Comparison of ENCODE assay signal across 11 cellular contexts in genomic region chr6:22147469-22147815, GRCh38.
A peak's percentile ranks its signal among the peaks of the same experiment; 100 is the strongest.
DNase-seq lines count a peak whose midpoint lies in the region; TF ChIP-seq lines count a peak whose summit lies in the region.
"Had no signal": no experiment of that assay in that cellular context is flagged by ENCODE, and none has a peak within 500 bp of the region (broad histone marks: within the 10 kb centered on the region; RNA-seq: fewer than 3 reads in every experiment).

No MANE protein-coding gene starts in this region.

- H3K4me3 ChIP-seq in rectal smooth muscle tissue (ENCODE audit: low read length) (peak overlapping the region; percentile 9), HAP-1 (no peak overlapping the region)
- H3K4me3 ChIP-seq: right lobe of liver had no signal

- TF ChIP-seq CTCF in endothelial cell (IDR thresholded peaks at IDR 0.05; ENCODE audit: unreplicated experiment), result no peak

- DNase-seq in NCI-H146 (lab: John Stamatoyannopoulos, UW) (peak; percentile 10), NCI-H146 treated with DMSO at 0.1 percent for 48 hours (lab: John Stamatoyannopoulos, UW; ENCODE audit: unreplicated experiment) (no peak), epithelial cell of prostate (ENCODE audit: low read depth, low spot score) (no peak), endothelial cell (ENCODE audit: low spot score) (no peak), NOMO-1 (lab: John Stamatoyannopoulos, UW; ENCODE audit: unreplicated experiment in 2 of 2) (no peak), HAP-1 (ENCODE audit: low spot score in 2 of 2) (no peak)
- DNase-seq: cortex of kidney, right lobe of liver had no signal

- H3K27me3 ChIP-seq in rectal smooth muscle tissue (ENCODE audit: control insufficient read depth, insufficient read depth, low read length) (no peaks in the 10 kb centered on the region), HAP-1 (ENCODE audit: low read depth) (no peaks in the 10 kb centered on the region)
- H3K27me3 ChIP-seq: right lobe of liver had no signal

- peak overlapping the region; percentile 100 for H3K27ac ChIP-seq in KOPT-K1 (ENCODE audit: low read depth, low read length, poor library complexity, severe bottlenecking)
- peak overlapping the region; percentile 11 for H3K27ac ChIP-seq in epithelial cell of prostate
- no peak overlapping the region for H3K27ac ChIP-seq in rectal smooth muscle tissue (ENCODE audit: low read depth, low read length)
- H3K27ac ChIP-seq: 22Rv1, right lobe of liver had no signal

- no peaks in the 10 kb centered on the region for H3K9me3 ChIP-seq in KOPT-K1 (ENCODE audit: insufficient read depth, low read length, poor library complexity, severe bottlenecking)
- H3K9me3 ChIP-seq in HAP-1, result no peaks in the 10 kb centered on the region
- H3K9me3 ChIP-seq: right lobe of liver had no signal

- H3K27me3 Mint-ChIP-seq in endothelial cell (ENCODE audit: unreplicated experiment), result peaks cover 6% of the 10 kb centered on the region

- no peak overlapping the region for H3K4me3 Mint-ChIP-seq in endothelial cell (ENCODE audit: unreplicated experiment)

- peaks cover 19% of the 10 kb centered on the region for H3K4me1 ChIP-seq in rectal smooth muscle tissue (ENCODE audit: control insufficient read depth, insufficient read depth, low read length)
- peaks cover 18% of the 10 kb centered on the region for H3K4me1 ChIP-seq in HAP-1
- H3K4me1 ChIP-seq: right lobe of liver had no signal

- no peaks in the 10 kb centered on the region for H3K9me3 Mint-ChIP-seq in endothelial cell (ENCODE audit: unreplicated experiment)

- in situ Hi-C loops in HAP-1 (cut with MboI; ENCODE audit: low sequenced_read_pairs), result no loop called here

- H3K9ac ChIP-seq in rectal smooth muscle tissue (ENCODE audit: low read length), result no peak overlapping the region

- peaks cover 3% of the 10 kb centered on the region for H3K36me3 Mint-ChIP-seq in endothelial cell (ENCODE audit: low read depth, unreplicated experiment)

- peaks cover 22% of the 10 kb centered on the region for H3K36me3 ChIP-seq in KOPT-K1 (ENCODE audit: insufficient read depth, low read length)
- no peaks in the 10 kb centered on the region for H3K36me3 ChIP-seq in rectal smooth muscle tissue (ENCODE audit: control insufficient read depth, insufficient read depth, low read length)
- H3K36me3 ChIP-seq in HAP-1 (replicated peaks), result no peaks in the 10 kb centered on the region
- H3K36me3 ChIP-seq: right lobe of liver had no signal

- peaks cover 50% of the 10 kb centered on the region for H3K4me1 Mint-ChIP-seq in endothelial cell (ENCODE audit: unreplicated experiment)

- H3K27ac Mint-ChIP-seq in endothelial cell (ENCODE audit: unreplicated experiment), result no peak overlapping the region
